Comparison of ENCODE assay signal across 13 cellular contexts in genomic region chr7:2699289-2699620, GRCh38. TPM values are rescaled to one million over a fixed set of nuclear protein-coding genes. Genes with fewer than 3 reads are reported as not detected.
DNase-seq lines count a peak whose midpoint lies in the region; ATAC-seq and TF ChIP-seq lines count a peak whose summit lies in the region.
"Had no signal": no experiment of that assay in that cellular context is flagged by ENCODE, and none has a peak within 500 bp of the region (broad histone marks: within the 10 kb centered on the region; RNA-seq: fewer than 3 reads in every experiment).

No MANE protein-coding gene starts in this region.

- no peaks in the 10 kb centered on the region for H4K20me1 ChIP-seq in KMS-11 (ENCODE audit: insufficient read depth)

- H3K4me1 ChIP-seq in KMS-11 (ENCODE audit: low read depth, poor library complexity, severe bottlenecking), result peaks cover 27% of the 10 kb centered on the region
- H3K4me1 ChIP-seq: left lung, upper lobe of right lung had no signal

- H3K36me3 Mint-ChIP-seq in activated T-cell treated with anti-CD3 and anti-CD28 coated beads, Interleukin-2, amount 50 U/mL, for 4 hours (ENCODE audit: insufficient read depth), result no peaks in the 10 kb centered on the region
- H3K36me3 Mint-ChIP-seq in activated naive CD8-positive, alpha-beta T cell, result no peaks in the 10 kb centered on the region
- no peaks in the 10 kb centered on the region for H3K36me3 Mint-ChIP-seq in stimulated activated naive B cell treated with anti-CD40 and anti-IgM and Interleukin-4, amounts not matched to agents 10 μg/mL and 1 μg/mL and 100 μg/mL, for 72 hours

- DNase-seq in activated T-cell treated with anti-CD3 and anti-CD28 coated beads, Interleukin-2, amount 50 U/mL, for 4 hours, result no peak
- no peak for DNase-seq in activated T-cell treated with anti-CD3 and anti-CD28 coated beads for 4 hours
- no peak for DNase-seq in stimulated activated naive B cell treated with anti-CD40 and anti-IgM and Interleukin-4, amounts not matched to agents 10 μg/mL and 1 μg/mL and 100 μg/mL, for 72 hours
- DNase-seq in activated CD4-positive, CD25-positive, alpha-beta regulatory T cell (lab: John Stamatoyannopoulos, UW), result no peak
- DNase-seq in HK-2 (ENCODE audit: unreplicated experiment), result no peak
- DNase-seq: foreskin melanocyte, NCI-H1436, upper lobe of right lung had no signal

- no peak overlapping the region for H3K4me3 ChIP-seq in KMS-11 (IDR thresholded peaks at IDR 0.05; ENCODE audit: insufficient read depth, low read depth, low read length)
- H3K4me3 ChIP-seq: left lung, skin epidermis, upper lobe of right lung had no signal

- no peaks in the 10 kb centered on the region for H3K27me3 ChIP-seq in KMS-11 (ENCODE audit: insufficient read depth, low read depth)
- H3K27me3 ChIP-seq: upper lobe of right lung had no signal

- H3K4me3 Mint-ChIP-seq in activated T-cell treated with anti-CD3 and anti-CD28 coated beads, Interleukin-2, amount 50 U/mL, for 4 hours, result peak overlapping the region; percentile 44
- peak overlapping the region; percentile 63 for H3K4me3 Mint-ChIP-seq in activated naive CD8-positive, alpha-beta T cell
- H3K4me3 Mint-ChIP-seq in stimulated activated naive B cell treated with anti-CD40 and anti-IgM and Interleukin-4, amounts not matched to agents 10 μg/mL and 1 μg/mL and 100 μg/mL, for 72 hours, result peak overlapping the region; percentile 51 to 53

- no peaks in the 10 kb centered on the region for H3K36me3 ChIP-seq in KMS-11 (ENCODE audit: insufficient read depth)
- H3K36me3 ChIP-seq: left lung, upper lobe of right lung had no signal

- H3K27ac ChIP-seq in KMS-11, result peak overlapping the region; percentile 59
- H3K27ac ChIP-seq: left lung, upper lobe of right lung had no signal

- H3K27me3 Mint-ChIP-seq in activated T-cell treated with anti-CD3 and anti-CD28 coated beads, Interleukin-2, amount 50 U/mL, for 4 hours (ENCODE audit: low read depth), result no peaks in the 10 kb centered on the region
- no peaks in the 10 kb centered on the region for H3K27me3 Mint-ChIP-seq in activated naive CD8-positive, alpha-beta T cell
- H3K27me3 Mint-ChIP-seq in stimulated activated naive B cell treated with anti-CD40 and anti-IgM and Interleukin-4, amounts not matched to agents 10 μg/mL and 1 μg/mL and 100 μg/mL, for 72 hours, result peaks cover 11 to 23% of the 10 kb centered on the region in 2 donors

- H3K9ac ChIP-seq in KMS-11, result peak overlapping the region; percentile 53

- peak overlapping the region; percentile 88 for H3K4me2 ChIP-seq in KMS-11

- H3K9me3 Mint-ChIP-seq in activated T-cell treated with anti-CD3 and anti-CD28 coated beads, Interleukin-2, amount 50 U/mL, for 4 hours, result no peaks in the 10 kb centered on the region
- H3K9me3 Mint-ChIP-seq in activated naive CD8-positive, alpha-beta T cell (ENCODE audit: low read depth), result no peaks in the 10 kb centered on the region
- H3K9me3 Mint-ChIP-seq in stimulated activated naive B cell treated with anti-CD40 and anti-IgM and Interleukin-4, amounts not matched to agents 10 μg/mL and 1 μg/mL and 100 μg/mL, for 72 hours, result no peaks in the 10 kb centered on the region

- ATAC-seq in activated T-cell treated with anti-CD3 and anti-CD28 coated beads, Interleukin-2, amount 50 U/mL, for 4 hours, result no peak
- no peak for ATAC-seq in stimulated activated naive B cell treated with anti-CD40 and anti-IgM and Interleukin-4, amounts not matched to agents 10 μg/mL and 1 μg/mL and 100 μg/mL, for 72 hours (replicated peaks)
- ATAC-seq in esophagus mucosa, result no peak
- ATAC-seq: left lung had no signal

- peak overlapping the region; percentile 72; the same call in 1 of the 2 replicates for H2AFZ ChIP-seq in KMS-11 (ENCODE audit: low read depth)

- H3K27ac Mint-ChIP-seq in activated naive CD8-positive, alpha-beta T cell, result peak overlapping the region; percentile 29
- H3K27ac Mint-ChIP-seq in stimulated activated naive B cell treated with anti-CD40 and anti-IgM and Interleukin-4, amounts not matched to agents 10 μg/mL and 1 μg/mL and 100 μg/mL, for 72 hours, result peak overlapping the region; percentile 87

- TF ChIP-seq CTCF in KMS-11 (conservative IDR thresholded peaks at IDR 0.05; ENCODE audit: low read depth, low read length), result no peak

- peaks cover 22% of the 10 kb centered on the region for H3K4me1 Mint-ChIP-seq in activated T-cell treated with anti-CD3 and anti-CD28 coated beads, Interleukin-2, amount 50 U/mL, for 4 hours (ENCODE audit: low read depth)
- peaks cover 25% of the 10 kb centered on the region for H3K4me1 Mint-ChIP-seq in activated naive CD8-positive, alpha-beta T cell (ENCODE audit: low read depth)
- H3K4me1 Mint-ChIP-seq in stimulated activated naive B cell treated with anti-CD40 and anti-IgM and Interleukin-4, amounts not matched to agents 10 μg/mL and 1 μg/mL and 100 μg/mL, for 72 hours, result peaks cover 19 to 23% of the 10 kb centered on the region in 2 donors

- no peaks in the 10 kb centered on the region for H3K79me2 ChIP-seq in KMS-11 (ENCODE audit: insufficient read depth, low read depth)

RNA-seq across cellular contexts. Expression of gene AMZ1, which starts 11.3 kb away (rescaled TPM):
- total RNA-seq in activated T-cell treated with anti-CD3 and anti-CD28 coated beads, Interleukin-2, amount 50 U/mL, for 4 hours, result under 1 TPM in 1 of 3 donors, not detected in 2; 0.03 TPM
- total RNA-seq in esophagus mucosa, result 0.12 TPM
